8 cellular contexts compared by ENCODE assay signal in the genomic region with DNA sequence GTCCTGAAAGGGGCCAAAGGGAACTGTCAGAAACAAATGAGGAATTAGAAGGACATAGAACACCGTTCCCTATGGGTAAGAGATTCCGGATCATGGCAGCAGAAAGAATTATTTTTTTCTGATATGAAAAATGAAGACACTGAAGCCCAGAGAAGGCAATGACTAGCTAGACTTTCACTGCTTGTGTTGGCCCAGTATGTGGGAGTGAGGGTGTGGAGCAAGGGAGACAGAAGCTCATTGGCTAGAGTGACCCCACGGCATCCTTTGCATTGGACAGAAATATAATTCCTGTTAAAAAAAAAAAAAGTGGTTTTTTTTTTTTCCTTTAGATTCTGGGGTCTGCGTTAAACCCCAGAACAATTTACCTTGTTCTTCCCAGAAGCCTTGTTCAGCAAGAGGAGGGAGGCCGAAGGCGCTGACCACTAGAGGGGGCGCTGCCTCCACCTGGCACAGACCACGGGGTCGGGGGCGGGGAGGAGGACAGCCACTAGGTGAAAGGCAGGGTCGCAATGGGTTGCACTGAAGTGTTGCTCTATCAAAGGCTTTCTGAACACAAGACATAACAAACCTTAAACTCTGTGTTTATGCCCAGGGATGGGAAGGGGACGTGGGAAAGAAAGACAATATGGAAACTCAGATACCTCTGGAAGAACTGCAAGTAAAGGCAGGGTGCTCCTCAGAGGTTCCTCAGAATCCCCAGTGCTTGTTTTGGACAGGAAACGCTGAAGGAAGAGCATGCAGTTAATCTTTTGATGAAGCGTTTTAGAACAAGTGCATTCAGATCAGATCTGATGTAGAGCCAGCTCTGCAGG.
A peak's percentile ranks its signal among the peaks of the same experiment; 100 is the strongest.
DNase-seq lines count a peak whose midpoint lies in the region; ATAC-seq, FAIRE-seq and TF ChIP-seq lines count a peak whose summit lies in the region.

No MANE protein-coding gene starts in this region.

- H3K27ac Mint-ChIP-seq in T-helper 2 cell treated with Interferon-gamma antibody and Interleukin-4, amounts not matched to agents 5 μg/mL and 100 μg/mL, for 36 hours = no peak overlapping the region

- no peaks in the 10 kb centered on the region for H3K36me3 Mint-ChIP-seq in T-helper 2 cell treated with Interferon-gamma antibody and Interleukin-4, amounts not matched to agents 5 μg/mL and 100 μg/mL, for 36 hours (ENCODE audit: low read depth)

- H3K9me3 ChIP-seq in A549 = no peaks in the 10 kb centered on the region

- no peak overlapping the region for H3K27ac ChIP-seq in A549

- CTCF ChIA-PET in A549 (lab: Yijun Ruan, JAX) = interaction anchor here (1.7 kb wide), 1 partner anchor 9 kb away, joined by 4 read pairs; no protein-coding TSS in a partner anchor

- no peak overlapping the region for H3K4me3 Mint-ChIP-seq in T-helper 2 cell treated with Interferon-gamma antibody and Interleukin-4, amounts not matched to agents 5 μg/mL and 100 μg/mL, for 36 hours

- no peaks in the 10 kb centered on the region for H3K4me1 Mint-ChIP-seq in T-helper 2 cell treated with Interferon-gamma antibody and Interleukin-4, amounts not matched to agents 5 μg/mL and 100 μg/mL, for 36 hours (ENCODE audit: low read depth)

- H3K4me2 ChIP-seq in A549 = no peak overlapping the region

- H3K4me1 ChIP-seq in A549 = no peaks in the 10 kb centered on the region

- TF ChIP-seq CTCF in A549 (IDR thresholded peaks at IDR 0.05) (no peak), GM12872 (IDR thresholded peaks at IDR 0.05; ENCODE audit: insufficient read depth, low read depth, low read length) (peak; percentile 68)

- ATAC-seq in A549 = peak in 1 of 2 experiments; percentile 89; a peak in 3 of 6 replicates
- ATAC-seq in GM18867 (IDR thresholded peaks at IDR 0.05; ENCODE audit: unreplicated experiment) = no peak

- POLR2A ChIA-PET in A549 (lab: Yijun Ruan, JAX) = no interaction called here

- H3K4me3 ChIP-seq in A549 = no peak overlapping the region

- peak; percentile 29 to 72; a peak in 4 of 5 replicates for TF ChIP-seq RAD21 in A549 (conservative IDR thresholded peaks at IDR 0.05 in 1 of 2, IDR thresholded peaks at IDR 0.05 in 1 of 2)

- no peak for TF ChIP-seq POLR2A in A549 (IDR thresholded peaks at IDR 0.05; ENCODE audit: low read length)

- FAIRE-seq in A549 (lab: Jason Lieb, UNC) = no peak

- H3K9me3 Mint-ChIP-seq in T-helper 2 cell treated with Interferon-gamma antibody and Interleukin-4, amounts not matched to agents 5 μg/mL and 100 μg/mL, for 36 hours = no peaks in the 10 kb centered on the region

- no peak for TF ChIP-seq EP300 in A549 (IDR thresholded peaks at IDR 0.05)

- no peaks in the 10 kb centered on the region for H3K27me3 Mint-ChIP-seq in T-helper 2 cell treated with Interferon-gamma antibody and Interleukin-4, amounts not matched to agents 5 μg/mL and 100 μg/mL, for 36 hours (ENCODE audit: low read depth)

- WGBS in A549 (ENCODE audit: missing lambda C conversion rate) = 3% methylated on average over 13 of the region's 14 CpGs

- DNase-seq in A549 (ENCODE audit: low read depth in 1 of 2, low spot score in 1 of 2) (peak; percentile 33 to 39), NCI-H460 (ENCODE audit: extremely low read depth, low read depth) (peak; percentile 4), dermis blood vessel endothelial cell (peak; percentile 60), mucosa of gallbladder (ENCODE audit: low spot score) (peak; percentile 11), amniotic stem cell (lab: John Stamatoyannopoulos, UW) (no peak)
- no peak for DNase-seq in T-helper 2 cell treated with Interferon-gamma antibody and Interleukin-4, amounts not matched to agents 5 μg/mL and 100 μg/mL, for 36 hours (ENCODE audit: low spot score)

TF ChIP-seq in A549, 52 proteins besides CTCF, POLR2A, EP300 and RAD21:
- no peak for TF ChIP-seq EHMT2 (IDR thresholded peaks at IDR 0.05; ENCODE audit: low read depth)
- TF ChIP-seq ZC3H11A (IDR thresholded peaks at IDR 0.05) = no peak
- no peak for TF ChIP-seq HOXB5 (CRISPR knock-in tag; IDR thresholded peaks at IDR 0.05)
- no peak for TF ChIP-seq NR3C1 (IDR thresholded peaks at IDR 0.05)
- TF ChIP-seq, protein P1, sequence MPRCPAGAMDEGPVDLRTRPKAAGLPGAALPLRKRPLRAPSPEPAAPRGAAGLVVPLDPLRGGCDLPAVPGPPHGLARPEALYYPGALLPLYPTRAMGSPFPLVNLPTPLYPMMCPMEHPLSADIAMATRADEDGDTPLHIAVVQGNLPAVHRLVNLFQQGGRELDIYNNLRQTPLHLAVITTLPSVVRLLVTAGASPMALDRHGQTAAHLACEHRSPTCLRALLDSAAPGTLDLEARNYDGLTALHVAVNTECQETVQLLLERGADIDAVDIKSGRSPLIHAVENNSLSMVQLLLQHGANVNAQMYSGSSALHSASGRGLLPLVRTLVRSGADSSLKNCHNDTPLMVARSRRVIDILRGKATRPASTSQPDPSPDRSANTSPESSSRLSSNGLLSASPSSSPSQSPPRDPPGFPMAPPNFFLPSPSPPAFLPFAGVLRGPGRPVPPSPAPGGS (IDR thresholded peaks at IDR 0.05) = no peak
- no peak for TF ChIP-seq SREBF2 (IDR thresholded peaks at IDR 0.05)
- TF ChIP-seq, protein P2, sequence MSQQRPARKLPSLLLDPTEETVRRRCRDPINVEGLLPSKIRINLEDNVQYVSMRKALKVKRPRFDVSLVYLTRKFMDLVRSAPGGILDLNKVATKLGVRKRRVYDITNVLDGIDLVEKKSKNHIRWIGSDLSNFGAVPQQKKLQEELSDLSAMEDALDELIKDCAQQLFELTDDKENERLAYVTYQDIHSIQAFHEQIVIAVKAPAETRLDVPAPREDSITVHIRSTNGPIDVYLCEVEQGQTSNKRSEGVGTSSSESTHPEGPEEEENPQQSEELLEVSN (IDR thresholded peaks at IDR 0.05; ENCODE audit: borderline replicate concordance, low read depth) = no peak
- TF ChIP-seq ESRRA (IDR thresholded peaks at IDR 0.05; ENCODE audit: borderline replicate concordance, low read length) = no peak
- no peak for TF ChIP-seq HOXA7 (CRISPR knock-in tag; IDR thresholded peaks at IDR 0.05)
- no peak for TF ChIP-seq FOSB (CRISPR knock-in tag; IDR thresholded peaks at IDR 0.05)
- no peak for TF ChIP-seq CHD4 (IDR thresholded peaks at IDR 0.05; ENCODE audit: borderline replicate concordance)
- no peak for TF ChIP-seq KDM1A (IDR thresholded peaks at IDR 0.05; ENCODE audit: low read depth)
- TF ChIP-seq TP53 (CRISPR knock-in tag; IDR thresholded peaks at IDR 0.05) = no peak
- no peak for TF ChIP-seq TFCP2L1 (CRISPR knock-in tag; IDR thresholded peaks at IDR 0.05)
- TF ChIP-seq BHLHE40 (IDR thresholded peaks at IDR 0.05; ENCODE audit: low read depth, low read length) = no peak

Comparison
In these comparisons a context has a peak if more than half of its experiments do, and no peak if none do; other contexts are left out.
1. DNase-seq: peak in A549 (2 of 2), NCI-H460 (single experiment), dermis blood vessel endothelial cell (single experiment) and mucosa of gallbladder (single experiment); none in T-helper 2 cell treated with Interferon-gamma antibody and Interleukin-4, amounts not matched to agents 5 μg/mL and 100 μg/mL, for 36 hours (single experiment) and amniotic stem cell (single experiment).